8 cellular contexts compared by ENCODE assay signal in genomic region chr11:119092880-119093665, GRCh38. TPM values are rescaled to one million over a fixed set of nuclear protein-coding genes. Genes with fewer than 3 reads are reported as not detected.
DNase-seq lines count a peak whose midpoint lies in the region; ATAC-seq and TF ChIP-seq lines count a peak whose summit lies in the region.

No MANE protein-coding gene starts in this region.

- no peak for ATAC-seq in GM21381 (IDR thresholded peaks at IDR 0.05; ENCODE audit: unreplicated experiment)

- peaks cover 71% of the 10 kb centered on the region for H3K4me1 ChIP-seq in DOHH2 (ENCODE audit: control insufficient read depth, low read length)

- no peaks in the 10 kb centered on the region for H3K27me3 ChIP-seq in DOHH2 (ENCODE audit: control insufficient read depth, low read length)

- H3K4me3 ChIP-seq in DOHH2 (ENCODE audit: low read length) (peak overlapping the region; percentile 88), LNCaP clone FGC (ENCODE audit: low read depth, low read length) (peak overlapping the region; percentile 70)

- peaks cover 34% of the 10 kb centered on the region for H3K36me3 Mint-ChIP-seq in neural crest cell (ENCODE audit: low read depth)

- H3K4me3 Mint-ChIP-seq in neural crest cell: peak overlapping the region; percentile 97

- peak overlapping the region; percentile 82 for H3K27ac ChIP-seq in DOHH2 (ENCODE audit: low read depth, low read length)
- peak overlapping the region; percentile 63 for H3K27ac ChIP-seq in caudate nucleus (ENCODE audit: low read depth, low read length)

- H3F3A ChIP-seq in DOHH2 (ENCODE audit: control insufficient read depth, insufficient read depth): peaks cover 47% of the 10 kb centered on the region

- H3K9me3 ChIP-seq in DOHH2 (ENCODE audit: control insufficient read depth, insufficient read depth, low read length): no peaks in the 10 kb centered on the region

- peaks cover 55% of the 10 kb centered on the region for H3K79me2 ChIP-seq in DOHH2 (ENCODE audit: control insufficient read depth, low read length)

- peak overlapping the region; percentile 90 for H3K4me2 ChIP-seq in DOHH2 (ENCODE audit: low read length)

- H3K9me3 Mint-ChIP-seq in neural crest cell: no peaks in the 10 kb centered on the region

- POLR2A ChIA-PET in GM10248 (lab: Yijun Ruan, JAX): interaction anchor here (0.5 to 2.8 kb wide), 9 partner anchors 8 to 87 kb away, joined by 3 to 76 read pairs (median 5); partner anchors contain the start of genes C2CD2L, DPAGT1, HINFP and HMBS

- peak overlapping the region; percentile 96 for H3K27ac Mint-ChIP-seq in neural crest cell (ENCODE audit: unreplicated experiment)

- DNase-seq in LNCaP clone FGC (ENCODE audit: low read depth): no peak
- peak in 1 of 61 donors; percentile 26 for DNase-seq in caudate nucleus (lab: John Stamatoyannopoulos, UW)
- DNase-seq in neural crest cell (ENCODE audit: low read depth, low spot score): no peak
- DNase-seq in NCI-H2107 (lab: John Stamatoyannopoulos, UW): no peak
- no peak for DNase-seq in T1000 (lab: John Stamatoyannopoulos, UW)
- no peak for DNase-seq in GM10248 (ENCODE audit: extremely low spot score)

- peaks cover 17% of the 10 kb centered on the region for H4K20me1 ChIP-seq in DOHH2 (ENCODE audit: control insufficient read depth, insufficient read depth, low read depth, low read length)

- peaks cover 49% of the 10 kb centered on the region for H3K4me1 Mint-ChIP-seq in neural crest cell

- CTCF ChIA-PET in GM10248 (lab: Yijun Ruan, JAX): interaction anchor here (0.8 to 1.7 kb wide), 3 partner anchors 14 to 229 kb away, joined by 3 to 4 read pairs (median 3); partner anchors contain the start of genes C2CD2L and HYOU1

- no peaks in the 10 kb centered on the region for H3K9me2 ChIP-seq in DOHH2 (replicated peaks; ENCODE audit: control insufficient read depth, low read length)

- peaks cover 71% of the 10 kb centered on the region for H3K36me3 ChIP-seq in DOHH2 (ENCODE audit: control insufficient read depth, low read length)

- H3K27me3 Mint-ChIP-seq in neural crest cell (ENCODE audit: low read depth): peaks cover 13% of the 10 kb centered on the region

- TF ChIP-seq CTCF in DOHH2 (IDR thresholded peaks at IDR 0.05; ENCODE audit: low read depth, low read length, poor library complexity, severe bottlenecking): no peak
- no peak for TF ChIP-seq CTCF in LNCaP clone FGC (IDR thresholded peaks at IDR 0.05; ENCODE audit: control insufficient read depth, extremely low read depth, insufficient read depth)
- TF ChIP-seq CTCF in neural crest cell (conservative IDR thresholded peaks at IDR 0.05): no peak
- TF ChIP-seq CTCF in GM10248 (IDR thresholded peaks at IDR 0.05; ENCODE audit: control extremely low read depth, extremely low read depth, low read depth, missing control alignments): no peak

RNA-seq across cellular contexts. Expression of gene HMBS, which starts 8.4 kb away (rescaled TPM):
- 55.5 and 58.4 TPM in 2 replicates for total RNA-seq in neural crest cell

RNA-seq across cellular contexts. Expression of gene DPAGT1, which starts 8.6 kb away (rescaled TPM):
- 48.8 and 49.5 TPM in 2 replicates for total RNA-seq in neural crest cell

RNA-seq across cellular contexts. Expression of gene C2CD2L, which starts 14.1 kb away (rescaled TPM):
- total RNA-seq in neural crest cell: 9.8 and 10.0 TPM in 2 replicates

RNA-seq across cellular contexts. Expression of gene VPS11, which starts 25.5 kb away (rescaled TPM):
- 30.6 and 35.4 TPM in 2 replicates for total RNA-seq in neural crest cell

RNA-seq across cellular contexts. Expression of gene HINFP, which starts 28.3 kb away (rescaled TPM):
- total RNA-seq in neural crest cell: 38.5 and 38.6 TPM in 2 replicates
